9 cellular contexts compared by ENCODE assay signal in genomic region chr2:30448308-30448707, GRCh38. TPM values are rescaled to one million over a fixed set of nuclear protein-coding genes. Genes with fewer than 3 reads are reported as not detected.
DNase-seq lines count a peak whose midpoint lies in the region; ATAC-seq and TF ChIP-seq lines count a peak whose summit lies in the region.
"Had no signal": no experiment of that assay in that cellular context is flagged by ENCODE, and none has a peak within 500 bp of the region (broad histone marks: within the 10 kb centered on the region; RNA-seq: fewer than 3 reads in every experiment).

No MANE protein-coding gene starts in this region.

- TF ChIP-seq CTCF in fibroblast of pulmonary artery (IDR thresholded peaks at IDR 0.05; ENCODE audit: low read length, missing control alignments) (no peak), spleen (IDR thresholded peaks at IDR 0.05 in 8 of 11, conservative IDR thresholded peaks at IDR 0.05 in 3 of 11) (no peak)

- H3K4me1 ChIP-seq in spleen: peaks cover 4 to 46% (median 23%) of the 10 kb centered on the region in 6 donors

- no peak for DNase-seq in activated CD4-positive, alpha-beta T cell treated with anti-CD3 and anti-CD28 coated beads, Interleukin-2, amount 10 ng/mL, durations not matched to agents 24 days and 14 days
- DNase-seq in activated CD4-positive, alpha-beta T cell treated with anti-CD3 and anti-CD28 coated beads, Interleukin-2, amount 50 U/mL, for 1 hour: no peak
- DNase-seq in T-helper 17 cell: no peak
- DNase-seq in fibroblast of pulmonary artery (ENCODE audit: low read depth): no peak
- DNase-seq in spleen: no peak
- no peak for DNase-seq in left lobe of liver (ENCODE audit: low spot score)
- DNase-seq in NCI-H446 (lab: John Stamatoyannopoulos, UW): no peak
- DNase-seq in hepatic stellate cell (ENCODE audit: low spot score): no peak
- DNase-seq: NCI-H2081 treated with DMSO at 0.1 percent for 48 hours had no signal

- TF ChIP-seq POLR2A in spleen (IDR thresholded peaks at IDR 0.05): no peak

- H3K9me3 Mint-ChIP-seq in activated CD4-positive, alpha-beta T cell treated with anti-CD3 and anti-CD28 coated beads, Interleukin-2, amount 10 ng/mL, durations not matched to agents 24 days and 14 days: no peaks in the 10 kb centered on the region

- H3K27me3 ChIP-seq in spleen (replicated peaks in 1 of 7): no peaks in the 10 kb centered on the region

- H3K27ac ChIP-seq in spleen: no peak overlapping the region

- WGBS in spleen, 5 donors: 55 to 79% (median 68%) methylated on average over 4 of the region's 4 CpGs

- H3K27ac Mint-ChIP-seq in activated CD4-positive, alpha-beta T cell treated with anti-CD3 and anti-CD28 coated beads, Interleukin-2, amount 10 ng/mL, durations not matched to agents 24 days and 14 days: peak overlapping the region; percentile 97
- peak overlapping the region; percentile 98 for H3K27ac Mint-ChIP-seq in T-helper 17 cell

- H3K36me3 Mint-ChIP-seq in activated CD4-positive, alpha-beta T cell treated with anti-CD3 and anti-CD28 coated beads, Interleukin-2, amount 10 ng/mL, durations not matched to agents 24 days and 14 days (ENCODE audit: low read depth): peaks cover 16% of the 10 kb centered on the region
- H3K36me3 Mint-ChIP-seq in T-helper 17 cell (ENCODE audit: low read depth): peaks cover 4% of the 10 kb centered on the region

- H3K9me3 ChIP-seq in T-helper 17 cell (ENCODE audit: control insufficient read depth, low read length, poor library complexity, severe bottlenecking) (no peaks in the 10 kb centered on the region), spleen (no peaks in the 10 kb centered on the region)

- ATAC-seq in T-helper 17 cell (no peak), left lobe of liver (no peak)

- H3K4me3 ChIP-seq in fibroblast of pulmonary artery (replicated peaks; ENCODE audit: low read depth, low read length) (peak overlapping the region; percentile 94), spleen (peak overlapping the region in 5 of 8 donors; percentile 87 to 98 (median 93))

- H3K4me1 Mint-ChIP-seq in activated CD4-positive, alpha-beta T cell treated with anti-CD3 and anti-CD28 coated beads, Interleukin-2, amount 10 ng/mL, durations not matched to agents 24 days and 14 days: peaks cover 22% of the 10 kb centered on the region
- peaks cover 39% of the 10 kb centered on the region for H3K4me1 Mint-ChIP-seq in T-helper 17 cell

- intact Hi-C loops in activated CD4-positive, alpha-beta T cell treated with anti-CD3 and anti-CD28 coated beads, Interleukin-2, amount 10 ng/mL, durations not matched to agents 24 days and 14 days (cut with micrococcal nuclease): loop anchor here (5.0 kb wide), 1 partner anchor 36 kb away; no protein-coding TSS in a partner anchor
- intact Hi-C loops in spleen (cut with DNase I; ENCODE audit: low total_unique reads): loop anchor here (10.0 kb wide), 1 partner anchor 204 kb away; no protein-coding TSS in a partner anchor

- H3K4me3 Mint-ChIP-seq in activated CD4-positive, alpha-beta T cell treated with anti-CD3 and anti-CD28 coated beads, Interleukin-2, amount 10 ng/mL, durations not matched to agents 24 days and 14 days: peak overlapping the region; percentile 85
- peak overlapping the region; percentile 95 for H3K4me3 Mint-ChIP-seq in T-helper 17 cell

- H3K27me3 Mint-ChIP-seq in activated CD4-positive, alpha-beta T cell treated with anti-CD3 and anti-CD28 coated beads, Interleukin-2, amount 10 ng/mL, durations not matched to agents 24 days and 14 days: no peaks in the 10 kb centered on the region
- no peaks in the 10 kb centered on the region for H3K27me3 Mint-ChIP-seq in T-helper 17 cell

- no peaks in the 10 kb centered on the region for H3K36me3 ChIP-seq in spleen

RNA-seq across cellular contexts. Expression of gene LCLAT1, which starts 1.3 kb away (rescaled TPM):
- 31.4 and 34.7 TPM in 2 replicates for total RNA-seq in activated CD4-positive, alpha-beta T cell treated with anti-CD3 and anti-CD28 coated beads, Interleukin-2, amount 10 ng/mL, durations not matched to agents 24 days and 14 days
- total RNA-seq in T-helper 17 cell (10 to 100 TPM in 1 of 2 donors, 1 to 10 TPM in 1; 6.7 to 18.2 TPM), spleen (10 to 100 TPM; 11.8 to 23.3 (median 17.7) TPM), left lobe of liver (13.9 TPM)
- 1 to 10 TPM; 1.9 to 3.2 (median 2.3) TPM for polyA plus RNA-seq in spleen
